8 cellular contexts compared by ENCODE assay signal in the genomic region with DNA sequence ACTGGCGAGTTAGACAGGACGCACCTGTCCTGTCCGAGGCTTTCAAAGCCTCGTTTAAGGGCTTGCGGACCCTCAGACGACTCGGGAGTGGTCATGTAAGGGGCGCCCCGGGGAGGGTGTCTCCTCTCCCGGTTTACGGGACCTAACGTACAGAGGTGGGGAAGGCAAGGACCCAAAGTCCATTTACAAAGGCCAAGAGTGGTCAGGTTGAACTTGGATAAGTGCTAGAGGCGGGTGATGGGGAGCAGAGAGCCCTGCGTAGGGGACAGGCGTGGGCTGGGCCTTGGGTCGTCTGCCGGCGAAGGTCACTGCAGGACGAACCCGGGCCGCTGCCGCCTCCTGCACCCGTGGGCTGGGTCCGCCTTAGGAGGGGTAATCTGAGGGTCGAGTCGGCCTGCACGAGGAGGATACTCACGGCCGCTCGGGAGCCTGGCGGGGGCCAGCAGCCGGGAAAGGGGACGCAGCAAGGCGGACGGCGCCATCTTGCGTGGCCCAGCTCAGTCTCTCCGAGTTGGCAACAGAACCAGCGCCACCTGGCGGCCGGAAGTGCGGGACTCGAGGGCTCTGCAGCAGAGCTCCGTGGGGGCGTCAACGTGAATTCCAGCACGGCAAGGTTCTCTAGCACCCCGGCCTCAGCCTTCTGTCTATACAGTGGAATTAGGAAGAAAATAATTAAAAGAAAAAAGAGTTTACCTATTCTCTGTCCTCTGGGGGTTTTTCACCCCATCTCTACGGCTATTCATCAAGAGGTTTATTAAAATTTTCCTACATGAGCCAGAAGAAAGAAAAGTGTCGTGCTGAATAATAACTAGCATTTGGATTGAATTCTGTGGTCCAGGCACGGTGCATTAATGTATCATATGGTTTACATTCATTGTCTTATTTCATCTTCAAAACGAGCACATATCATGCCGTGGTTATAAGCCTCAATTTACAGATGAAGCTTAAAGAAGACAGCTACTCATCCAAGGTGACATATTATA. TPM values are rescaled to one million over a fixed set of nuclear protein-coding genes. Genes with fewer than 3 reads are reported as not detected.
DNase-seq lines count a peak whose midpoint lies in the region; ATAC-seq lines count a peak whose summit lies in the region.

No MANE protein-coding gene starts in this region.

- H3K4me3 Mint-ChIP-seq in CD4-positive, alpha-beta memory T cell = peak overlapping the region; percentile 86 to 99 (median 94)
- peak overlapping the region; percentile 92 for H3K4me3 Mint-ChIP-seq in activated CD4-positive, alpha-beta memory T cell treated with anti-CD3 and anti-CD28 coated beads, Interleukin-2, amount 10 ng/mL, durations not matched to agents 7 days and 5 days

- intact Hi-C loops in CD4-positive, alpha-beta memory T cell (cut with micrococcal nuclease) = loop anchor here (1.0 to 5.0 kb wide), 5 partner anchors 29 to 1227 kb away; a partner anchor contains a TSS

- POLR2A ChIA-PET in CD4-positive, alpha-beta memory T cell (lab: Charles Lee; ENCODE audit: partially characterized antibody) = interaction anchor here (0.6 to 3.9 kb wide), 20 partner anchors 10 to 370 kb away, joined by 3 to 27 read pairs (median 4); a partner anchor contains a TSS
- POLR2A ChIA-PET in activated CD4-positive, alpha-beta memory T cell treated with anti-CD3 and anti-CD28 coated beads, Interleukin-2, amount 10 ng/mL, durations not matched to agents 7 days and 5 days (lab: Charles Lee) = interaction anchor here (0.8 to 5.3 kb wide), 15 partner anchors 11 to 280 kb away, joined by 3 to 21 read pairs (median 3); a partner anchor contains a TSS

- H3K9me3 Mint-ChIP-seq in CD4-positive, alpha-beta memory T cell = no peaks in the 10 kb centered on the region
- no peaks in the 10 kb centered on the region for H3K9me3 Mint-ChIP-seq in activated CD4-positive, alpha-beta memory T cell treated with anti-CD3 and anti-CD28 coated beads, Interleukin-2, amount 10 ng/mL, durations not matched to agents 7 days and 5 days

- peaks cover 16 to 40% (median 27%) of the 10 kb centered on the region in 4 donors for H3K4me1 Mint-ChIP-seq in CD4-positive, alpha-beta memory T cell
- peaks cover 35% of the 10 kb centered on the region for H3K4me1 Mint-ChIP-seq in activated CD4-positive, alpha-beta memory T cell treated with anti-CD3 and anti-CD28 coated beads, Interleukin-2, amount 10 ng/mL, durations not matched to agents 7 days and 5 days

- peak; percentile 90 to 96 (median 94) for DNase-seq in CD4-positive, alpha-beta memory T cell
- DNase-seq in NCI-H82 (lab: John Stamatoyannopoulos, UW) (peak; percentile 94), medulla oblongata (ENCODE audit: extremely low spot score) (peak; percentile 97)
- DNase-seq in activated CD4-positive, alpha-beta memory T cell treated with anti-CD3 and anti-CD28 coated beads, Interleukin-2, amount 10 ng/mL, durations not matched to agents 7 days and 5 days = peak; percentile 96
- DNase-seq in effector CD4-positive, alpha-beta T cell = peak; percentile 99
- DNase-seq in stimulated activated CD4-positive, alpha-beta T cell treated with anti-CD3 and anti-CD28 coated beads, TNF-alpha, amount 100 ng/mL, for 48 hours (ENCODE audit: low read depth in 3 of 3) = peak; percentile 91 to 99 (median 96)

- H3K36me3 Mint-ChIP-seq in CD4-positive, alpha-beta memory T cell = peaks cover 14 to 26% of the 10 kb centered on the region in 2 donors
- peaks cover 27% of the 10 kb centered on the region for H3K36me3 Mint-ChIP-seq in activated CD4-positive, alpha-beta memory T cell treated with anti-CD3 and anti-CD28 coated beads, Interleukin-2, amount 10 ng/mL, durations not matched to agents 7 days and 5 days (ENCODE audit: low read depth)

- peaks cover 15% of the 10 kb centered on the region for H3K36me3 ChIP-seq in CD4-positive, alpha-beta memory T cell (ENCODE audit: insufficient read depth, low read length)

- H3K27me3 Mint-ChIP-seq in CD4-positive, alpha-beta memory T cell = no peaks in the 10 kb centered on the region
- H3K27me3 Mint-ChIP-seq in activated CD4-positive, alpha-beta memory T cell treated with anti-CD3 and anti-CD28 coated beads, Interleukin-2, amount 10 ng/mL, durations not matched to agents 7 days and 5 days = no peaks in the 10 kb centered on the region

- H3K4me3 ChIP-seq in CD4-positive, alpha-beta memory T cell (ENCODE audit: low read length in 2 of 2) = peak overlapping the region; percentile 84 to 92

- CTCF ChIA-PET in CD4-positive, alpha-beta memory T cell (lab: Charles Lee; ENCODE audit: partially characterized antibody) = interaction anchor here (0.6 to 4.0 kb wide), 53 partner anchors 10 to 275 kb away, joined by 3 to 76 read pairs (median 4); a partner anchor contains a TSS
- CTCF ChIA-PET in activated CD4-positive, alpha-beta memory T cell treated with anti-CD3 and anti-CD28 coated beads, Interleukin-2, amount 10 ng/mL, durations not matched to agents 7 days and 5 days (lab: Charles Lee) = interaction anchor here (0.6 to 3.4 kb wide), 43 partner anchors 10 to 281 kb away, joined by 3 to 61 read pairs (median 6); a partner anchor contains a TSS

- peak overlapping the region; percentile 86 for H3K27ac ChIP-seq in CD4-positive, alpha-beta memory T cell (ENCODE audit: low read depth, low read length)

- no peaks in the 10 kb centered on the region for H3K9me3 ChIP-seq in CD4-positive, alpha-beta memory T cell (ENCODE audit: control insufficient read depth in 1 of 2, low read length in 2 of 2)

- H3K4me1 ChIP-seq in CD4-positive, alpha-beta memory T cell (ENCODE audit: insufficient read depth, low read length) = peaks cover 42% of the 10 kb centered on the region

- peak; percentile 94 for ATAC-seq in GM19452 (IDR thresholded peaks at IDR 0.05; ENCODE audit: unreplicated experiment)
- peak; percentile 62 for ATAC-seq in HG03575 (IDR thresholded peaks at IDR 0.05; ENCODE audit: extremely low read depth, insufficient number of reproducible peaks, low FRiP score, unreplicated experiment)

- H3K27me3 ChIP-seq in CD4-positive, alpha-beta memory T cell (ENCODE audit: insufficient read depth, low read length) = no peaks in the 10 kb centered on the region

- H3K27ac Mint-ChIP-seq in CD4-positive, alpha-beta memory T cell = peak overlapping the region; percentile 93 to 99 (median 97)
- H3K27ac Mint-ChIP-seq in activated CD4-positive, alpha-beta memory T cell treated with anti-CD3 and anti-CD28 coated beads, Interleukin-2, amount 10 ng/mL, durations not matched to agents 7 days and 5 days = peak overlapping the region; percentile 78

RNA-seq across cellular contexts. Expression of a gene that starts 5.7 kb away (rescaled TPM):
- 10 to 100 TPM; 45.8 to 46.5 TPM for total RNA-seq in CD4-positive, alpha-beta memory T cell
- 10 to 100 TPM; 18.6 to 47.7 TPM for polyA plus RNA-seq in CD4-positive, alpha-beta memory T cell
- 10 to 100 TPM; 45.7 to 52.5 TPM for total RNA-seq in activated CD4-positive, alpha-beta memory T cell treated with anti-CD3 and anti-CD28 coated beads, Interleukin-2, amount 10 ng/mL, durations not matched to agents 7 days and 5 days

RNA-seq across cellular contexts. Expression of a gene that starts 6.7 kb away (rescaled TPM):
- total RNA-seq in CD4-positive, alpha-beta memory T cell = 10 to 100 TPM; 29.6 to 34.8 TPM
- polyA plus RNA-seq in CD4-positive, alpha-beta memory T cell = 100 to 1,000 TPM; 121 to 154 TPM
- 10 to 100 TPM; 35.7 to 36.1 TPM for total RNA-seq in activated CD4-positive, alpha-beta memory T cell treated with anti-CD3 and anti-CD28 coated beads, Interleukin-2, amount 10 ng/mL, durations not matched to agents 7 days and 5 days

RNA-seq across cellular contexts. Expression of a gene that starts 15.6 kb away (rescaled TPM):
- total RNA-seq in CD4-positive, alpha-beta memory T cell = under 1 TPM; 0.23 to 0.33 TPM
- polyA plus RNA-seq in CD4-positive, alpha-beta memory T cell = under 1 TPM; 0.20 to 0.52 TPM
- total RNA-seq in activated CD4-positive, alpha-beta memory T cell treated with anti-CD3 and anti-CD28 coated beads, Interleukin-2, amount 10 ng/mL, durations not matched to agents 7 days and 5 days = not detected

Comparison
In these comparisons a context has a peak if more than half of its experiments do, and no peak if none do; other contexts are left out.
1. Peak in every context shown above with its lines: DNase-seq, ATAC-seq, H3K4me3 ChIP-seq and H3K27ac ChIP-seq.